8 cellular contexts compared by ENCODE assay signal in the genomic region with DNA sequence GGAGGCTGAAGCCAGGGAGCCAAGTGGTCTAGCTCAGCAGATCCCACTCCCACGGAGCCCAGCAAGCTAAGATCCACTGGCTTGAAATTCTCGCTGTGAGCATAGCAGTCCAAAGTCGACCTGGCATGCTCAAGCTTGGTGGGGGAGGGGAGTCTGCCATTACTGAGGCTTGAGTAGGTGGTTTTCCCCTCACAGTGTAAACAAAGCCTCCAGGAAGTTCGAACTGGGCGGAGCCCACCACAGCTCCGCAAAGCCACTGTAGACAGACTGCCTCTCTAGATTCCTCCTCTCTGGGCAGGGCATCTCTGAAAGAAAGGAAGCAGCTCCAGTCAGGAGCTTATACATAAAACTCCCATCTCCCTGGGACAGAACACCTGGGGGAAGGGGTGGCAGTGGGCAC.
DNase-seq lines count a peak whose midpoint lies in the region; ATAC-seq, FAIRE-seq and TF ChIP-seq lines count a peak whose summit lies in the region.
"Not testable (repeated sequence)": the region's sequence is repeated elsewhere in the genome, so short reads cannot be mapped to it uniquely, and the experiment has no call there.

No MANE protein-coding gene starts in this region.

- not testable (repeated sequence) for H2BK5ac ChIP-seq in H1 (ENCODE audit: low read depth, low read length); mesendoderm (ENCODE audit: low read length)

- H2BK15ac ChIP-seq in H1 (ENCODE audit: low read length); mesendoderm (replicated peaks; ENCODE audit: low read depth): not testable (repeated sequence)

- not testable (repeated sequence) for TF ChIP-seq RAD21 in A549 (conservative IDR thresholded peaks at IDR 0.05 in 1 of 2, IDR thresholded peaks at IDR 0.05 in 1 of 2); H1 (IDR thresholded peaks at IDR 0.05 in 1 of 2, conservative IDR thresholded peaks at IDR 0.05 in 1 of 2; ENCODE audit: low read depth in 2 of 2, low read length in 2 of 2)

- not testable (repeated sequence) for H3K4me3 ChIP-seq in A549; DND-41 (ENCODE audit: low read depth in 1 of 2, low read length in 2 of 2); H1 (ENCODE audit: extremely low read depth in 1 of 4, insufficient read depth in 2 of 4, low read depth in 3 of 4, low read length in 4 of 4); mesendoderm (ENCODE audit: low read length)

- H3K4me3 Mint-ChIP-seq in T-helper 17 cell: peak overlapping the region; percentile 22
- H3K4me3 Mint-ChIP-seq in activated T-cell treated with anti-CD3 and anti-CD28 coated beads, Interleukin-2, amount 50 U/mL, for 24 hours: not testable (repeated sequence)

- not testable (repeated sequence) for H2AK5ac ChIP-seq in H1 (ENCODE audit: low read depth, low read length); mesendoderm (ENCODE audit: low read length)

- 0 out of 3 replicates have a peak overlapping the region, but pooled peaks have one; percentile 10 for H3K4me2 ChIP-seq in A549
- not testable (repeated sequence) for H3K4me2 ChIP-seq in DND-41 (ENCODE audit: insufficient read depth, low read length); mesendoderm (ENCODE audit: low read length)
- peak overlapping the region in 1 of 2 experiments; percentile 13; a peak in 1 of 4 replicates for H3K4me2 ChIP-seq in H1 (ENCODE audit: insufficient read depth in 1 of 2, low read depth in 2 of 2, low read length in 2 of 2)

- not testable (repeated sequence) for TF ChIP-seq CTCF in A549 (IDR thresholded peaks at IDR 0.05); DND-41 (IDR thresholded peaks at IDR 0.05; ENCODE audit: borderline replicate concordance, extremely low read depth, low read length, poor library complexity, severe bottlenecking); H1 (IDR thresholded peaks at IDR 0.05; ENCODE audit: control extremely low read depth in 1 of 3, insufficient read depth in 1 of 3, low read depth in 1 of 3, low read length in 3 of 3)

- H3K23ac ChIP-seq in H1 (ENCODE audit: insufficient read length); mesendoderm (ENCODE audit: low read length): not testable (repeated sequence)

- not testable (repeated sequence) for H2BK20ac ChIP-seq in H1 (ENCODE audit: low read length)

- H3K9me3 Mint-ChIP-seq in activated T-cell treated with anti-CD3 and anti-CD28 coated beads, Interleukin-2, amount 50 U/mL, for 24 hours: peaks cover 25% of the 10 kb centered on the region

- not testable (repeated sequence) for TF ChIP-seq EP300 in A549 (IDR thresholded peaks at IDR 0.05); H1 (IDR thresholded peaks at IDR 0.05; ENCODE audit: borderline replicate concordance in 1 of 2, low read depth in 2 of 2, low read length in 2 of 2)

- not testable (repeated sequence) for H3K27ac ChIP-seq in A549; DND-41 (ENCODE audit: low read length); H1 (ENCODE audit: low read depth, low read length); mesendoderm (ENCODE audit: low read depth, low read length)

- POLR2A ChIA-PET in A549 (lab: Yijun Ruan, JAX): not testable (repeated sequence)
- POLR2A ChIA-PET in H1 (lab: Charles Lee; ENCODE audit: partially characterized antibody): interaction anchor here (0.6 to 1.1 kb wide), 2 partner anchors 11 to 561 kb away, joined by 3 to 4 read pairs; no protein-coding TSS in a partner anchor

- not testable (repeated sequence) for H3K18ac ChIP-seq in H1 (ENCODE audit: extremely low read depth, low read length); mesendoderm (ENCODE audit: low read length)

- not testable (repeated sequence) for ATAC-seq in A549, T-helper 17 cell
- ATAC-seq in DND-41 (ENCODE audit: insufficient read depth, low read depth): peak; percentile 55; the same call in 2 of the 3 replicates

- H3K79me2 ChIP-seq in DND-41 (ENCODE audit: insufficient read depth, low read length); H1 (ENCODE audit: control insufficient read depth in 1 of 2, insufficient read depth in 2 of 2, low read length in 2 of 2); mesendoderm (ENCODE audit: control insufficient read depth, insufficient read depth, low read length): not testable (repeated sequence)

- H2BK120ac ChIP-seq in H1 (replicated peaks; ENCODE audit: low read depth, low read length); mesendoderm (ENCODE audit: low read depth, low read length): not testable (repeated sequence)

- not testable (repeated sequence) for H3K23me2 ChIP-seq in H1 (ENCODE audit: low read depth, low read length)

- H2BK12ac ChIP-seq in H1 (ENCODE audit: low read depth, low read length): not testable (repeated sequence)

- H3K4ac ChIP-seq in H1 (replicated peaks; ENCODE audit: insufficient read length, low read depth, low read length); mesendoderm (ENCODE audit: low read depth, low read length): not testable (repeated sequence)

- not testable (repeated sequence) for H3K36me3 Mint-ChIP-seq in T-helper 17 cell (ENCODE audit: low read depth); activated T-cell treated with anti-CD3 and anti-CD28 coated beads, Interleukin-2, amount 50 U/mL, for 24 hours (ENCODE audit: low read depth)

- H3K56ac ChIP-seq in H1 (replicated peaks; ENCODE audit: insufficient read length, low read depth, low read length); mesendoderm (ENCODE audit: low read length): not testable (repeated sequence)

- H4K8ac ChIP-seq in H1 (ENCODE audit: extremely low read depth, insufficient read depth, low read length); mesendoderm (ENCODE audit: low read depth, low read length): not testable (repeated sequence)

- H3K27me3 Mint-ChIP-seq in T-helper 17 cell; activated T-cell treated with anti-CD3 and anti-CD28 coated beads, Interleukin-2, amount 50 U/mL, for 24 hours: not testable (repeated sequence)

- not testable (repeated sequence) for H4K91ac ChIP-seq in H1 (replicated peaks; ENCODE audit: insufficient read length, low read length)

- H3K4me1 Mint-ChIP-seq in T-helper 17 cell: not testable (repeated sequence)
- H3K4me1 Mint-ChIP-seq in activated T-cell treated with anti-CD3 and anti-CD28 coated beads, Interleukin-2, amount 50 U/mL, for 24 hours (ENCODE audit: low read depth): peaks cover 16% of the 10 kb centered on the region

- not testable (repeated sequence) for H3K27me3 ChIP-seq in DND-41 (ENCODE audit: insufficient read depth, low read length, poor library complexity); H1 (replicated peaks in 1 of 4; ENCODE audit: control insufficient read depth in 3 of 4, extremely low read depth in 1 of 4, insufficient read depth in 3 of 4, low read length in 3 of 4); mesendoderm (ENCODE audit: insufficient read depth, low read length, poor library complexity)

- not testable (repeated sequence) for H4K20me1 ChIP-seq in DND-41 (ENCODE audit: insufficient read depth, low read length); H1 (replicated peaks in 1 of 2; ENCODE audit: control insufficient read depth in 1 of 2, insufficient read depth in 2 of 2, low read length in 2 of 2)

- not testable (repeated sequence) for H3K27ac Mint-ChIP-seq in T-helper 17 cell
- H3K27ac Mint-ChIP-seq in activated T-cell treated with anti-CD3 and anti-CD28 coated beads, Interleukin-2, amount 50 U/mL, for 24 hours: peak overlapping the region; percentile 42

- FAIRE-seq in A549 (lab: Jason Lieb, UNC); H1 (lab: Jason Lieb, UNC): not testable (repeated sequence)

- TF ChIP-seq POLR2A in A549 (IDR thresholded peaks at IDR 0.05; ENCODE audit: low read length); H1 (IDR thresholded peaks at IDR 0.05; ENCODE audit: control extremely low read depth in 1 of 2, low read depth in 2 of 2, low read length in 2 of 2): not testable (repeated sequence)

- CTCF ChIA-PET in A549 (lab: Yijun Ruan, JAX): interaction anchor here (1.6 kb wide), 1 partner anchor 280 kb away, joined by 4 read pairs; no protein-coding TSS in a partner anchor
- CTCF ChIA-PET in H1 (lab: Charles Lee; ENCODE audit: partially characterized antibody): interaction anchor here (0.7 to 1.0 kb wide), 2 partner anchors 12 to 17 kb away, joined by 3 to 4 read pairs; no protein-coding TSS in a partner anchor

- not testable (repeated sequence) for H3K14ac ChIP-seq in H1 (ENCODE audit: insufficient read length)

- not testable (repeated sequence) for H3K79me1 ChIP-seq in H1 (ENCODE audit: low read depth, low read length); mesendoderm (ENCODE audit: low read length)

- H3K9ac ChIP-seq in DND-41 (ENCODE audit: low read depth, low read length); H1 (replicated peaks in 1 of 4; ENCODE audit: extremely low read depth in 1 of 4, low read depth in 3 of 4, low read length in 3 of 4); mesendoderm (ENCODE audit: low read length): not testable (repeated sequence)

- not testable (repeated sequence) for H3K36me3 ChIP-seq in DND-41 (ENCODE audit: insufficient read depth, low read length); H1 (ENCODE audit: control insufficient read depth in 2 of 4, insufficient read depth in 4 of 4, low read length in 3 of 4); mesendoderm (ENCODE audit: control insufficient read depth, insufficient read depth, low read length)

- peak overlapping the region; percentile 39 for H2AFZ ChIP-seq in DND-41 (ENCODE audit: low read depth, low read length)
- H2AFZ ChIP-seq in H1 (ENCODE audit: low read length): peak overlapping the region; percentile 94; the same call in 1 of the 2 replicates

- peak in 1 of 2 experiments; percentile 3 for DNase-seq in A549 (ENCODE audit: low read depth in 1 of 2, low spot score in 1 of 2)
- peak; percentile 56 for DNase-seq in DND-41
- DNase-seq in LoVo (ENCODE audit: low spot score): peak; percentile 18
- DNase-seq in T-helper 17 cell; activated T-cell treated with anti-CD3 and anti-CD28 coated beads, Interleukin-2, amount 50 U/mL, for 24 hours; H1 (ENCODE audit: low read depth in 1 of 2, low spot score in 2 of 2): not testable (repeated sequence)
- DNase-seq in mesendoderm: peak; percentile 30
- peak in 4 of 6 experiments; percentile 2 to 59 (median 6) for DNase-seq in stimulated activated naive CD4-positive, alpha-beta T cell (lab: John Stamatoyannopoulos, UW)

- not testable (repeated sequence) for H3K4me1 ChIP-seq in A549; DND-41 (ENCODE audit: insufficient read depth, low read length); H1 (replicated peaks in 1 of 4; ENCODE audit: control insufficient read depth in 3 of 4, insufficient read depth in 4 of 4, low read length in 3 of 4); mesendoderm (ENCODE audit: control insufficient read depth, low read depth, low read length)

- H4K5ac ChIP-seq in H1 (ENCODE audit: insufficient read length, low read depth, low read length); mesendoderm (ENCODE audit: low read length): not testable (repeated sequence)

- not testable (repeated sequence) for H3K9me3 ChIP-seq in A549; DND-41 (ENCODE audit: insufficient read depth, low read length, severe bottlenecking); T-helper 17 cell (ENCODE audit: control insufficient read depth, low read length, poor library complexity, severe bottlenecking); H1 (ENCODE audit: insufficient read depth in 2 of 2, low read depth in 1 of 2, low read length in 1 of 2)

- 4% methylated on average over 5 of the region's 6 CpGs for WGBS in A549 (ENCODE audit: missing lambda C conversion rate)
- WGBS in H1 (ENCODE audit: extremely low coverage in 1 of 2, insufficient coverage in 1 of 2, insufficient read length in 1 of 2, insufficient replicate concordance in 2 of 2, low coverage in 1 of 2, low lambda C conversion rate in 2 of 2, missing lambda C conversion rate in 1 of 2), 2 experiments: 57% methylated on average over 4 of the region's 6 CpGs; no CpG with 5 or more reads in 1 of the 2 experiments
- WGBS in mesendoderm (ENCODE audit: extremely low coverage, insufficient coverage, low lambda C conversion rate): no CpG with 5 or more reads among the region's 6 CpGs
